18 cellular contexts compared by ENCODE assay signal in genomic region chr2:119066272-119066804, GRCh38.
DNase-seq lines count a peak whose midpoint lies in the region; ATAC-seq and TF ChIP-seq lines count a peak whose summit lies in the region.
"Had no signal": no experiment of that assay in that cellular context is flagged by ENCODE, and none has a peak within 500 bp of the region (broad histone marks: within the 10 kb centered on the region; RNA-seq: fewer than 3 reads in every experiment).

No MANE protein-coding gene starts in this region.

- H3K27me3 Mint-ChIP-seq in GM23338 (ENCODE audit: insufficient read depth, low read depth, poor library complexity) (peaks cover 3% of the 10 kb centered on the region), H9 (ENCODE audit: low read depth) (peaks cover 2% of the 10 kb centered on the region; the same call in 1 of the 2 replicates)
- H3K27me3 Mint-ChIP-seq: CD4-positive, alpha-beta memory T cell had no signal

- no peaks in the 10 kb centered on the region for H3K9me2 ChIP-seq in GM23338 (ENCODE audit: insufficient read depth)

- H2BK5ac ChIP-seq in H9 (ENCODE audit: insufficient read length, low read length) = no peak overlapping the region

- H3K4me1 ChIP-seq in GM23338 (ENCODE audit: insufficient read depth) (peaks cover 21% of the 10 kb centered on the region), esophagus muscularis mucosa (no peaks in the 10 kb centered on the region), parathyroid adenoma (peaks cover 31% of the 10 kb centered on the region), H9 (ENCODE audit: insufficient read depth, low read length) (no peaks in the 10 kb centered on the region; the same call in 1 of the 2 replicates)
- H3K4me1 ChIP-seq: BE2C had no signal

- intact Hi-C loops in esophagus muscularis mucosa (cut with DNase I) = no loop called here

- no peaks in the 10 kb centered on the region; the same call in 1 of the 3 replicates for H3K9me3 Mint-ChIP-seq in GM23338
- no peaks in the 10 kb centered on the region; a peak in 1 of 5 replicates for H3K9me3 Mint-ChIP-seq in H9

- H3K27ac ChIP-seq in GM23338 (ENCODE audit: low read depth) (no peak overlapping the region), esophagus muscularis mucosa (replicated peaks in 1 of 4) (no peak overlapping the region), parathyroid adenoma (no peak overlapping the region), H9 (ENCODE audit: insufficient read length, low read depth, low read length) (no peak overlapping the region)
- H3K27ac ChIP-seq: SK-N-MC had no signal

- H3T11ph ChIP-seq in H9 (ENCODE audit: low read length) = no peak overlapping the region

- H2AFZ ChIP-seq in GM23338 (0 out of 2 replicates have a peak overlapping the region, but pooled peaks have one; percentile 10), parathyroid adenoma (peak overlapping the region; percentile 6), H9 (ENCODE audit: low read length) (no peak overlapping the region)

- H3K4me3 Mint-ChIP-seq in GM23338 = no peak overlapping the region
- H3K4me3 Mint-ChIP-seq in H9 = no peak overlapping the region
- H3K4me3 Mint-ChIP-seq: CD4-positive, alpha-beta memory T cell had no signal

- no peaks in the 10 kb centered on the region for H4K20me1 ChIP-seq in GM23338 (replicated peaks; ENCODE audit: insufficient read depth)
- H4K20me1 ChIP-seq in H9 (ENCODE audit: control insufficient read depth, insufficient read depth, insufficient read length) = no peaks in the 10 kb centered on the region

- H3K4ac ChIP-seq in H9 (ENCODE audit: low read depth, low read length) = no peak overlapping the region

- TF ChIP-seq POLR2A in esophagus muscularis mucosa (IDR thresholded peaks at IDR 0.05; ENCODE audit: low read depth) = no peak

- H3K36me3 Mint-ChIP-seq in GM23338 (ENCODE audit: low read depth) (no peaks in the 10 kb centered on the region), H9 (ENCODE audit: insufficient read depth in 1 of 3, low read depth in 3 of 3) (no peaks in the 10 kb centered on the region)
- H3K36me3 Mint-ChIP-seq: CD4-positive, alpha-beta memory T cell had no signal

- TF ChIP-seq EP300 in esophagus muscularis mucosa (IDR thresholded peaks at IDR 0.05) = no peak

- H3K56ac ChIP-seq in H9 (ENCODE audit: insufficient read length, low read depth, low read length) = no peak overlapping the region

- H3F3A ChIP-seq in GM23338 (replicated peaks; ENCODE audit: low read depth) = no peaks in the 10 kb centered on the region

- H3K18ac ChIP-seq in H9 (ENCODE audit: insufficient read length, low read depth, low read length) = no peak overlapping the region

- no peak overlapping the region for H3K14ac ChIP-seq in H9 (ENCODE audit: insufficient read depth, low read length)

- H3K4me2 ChIP-seq in GM23338 (no peak overlapping the region), parathyroid adenoma (ENCODE audit: low read length) (no peak overlapping the region), H9 (ENCODE audit: insufficient read depth, insufficient read length, low read length) (no peak overlapping the region)

- WGBS in esophagus muscularis mucosa = 92% methylated on average over 2 of the region's 2 CpGs
- no CpG with 5 or more reads among the region's 2 CpGs for WGBS in H9 (ENCODE audit: extremely low coverage, insufficient read length, low lambda C conversion rate)

- H4K91ac ChIP-seq in H9 (ENCODE audit: insufficient read length, low read depth, low read length) = no peak overlapping the region

- H3K9ac ChIP-seq in parathyroid adenoma (no peak overlapping the region), H9 (ENCODE audit: extremely low read depth, insufficient read length, low read length) (no peak overlapping the region)

- DNase-seq in GM23338 (ENCODE audit: low spot score) = no peak
- DNase-seq in RPMI7951 (ENCODE audit: low read depth) = peak; percentile 10
- DNase-seq in esophagus muscularis mucosa (ENCODE audit: extremely low spot score) = peak; percentile 81
- DNase-seq in NCI-H226 = no peak
- DNase-seq in H9 = no peak
- DNase-seq: BE2C; CD4-positive, alpha-beta memory T cell; DMS79 treated with DMSO at 0.1 percent for 48 hours; NCI-H1092; NCI-H2227 treated with DMSO at 0.1 percent for 48 hours; NCI-H526 treated with DMSO at 0.1 percent for 48 hours; OCI-M1 had no signal

- TF ChIP-seq CTCF in GM23338 (conservative IDR thresholded peaks at IDR 0.05; ENCODE audit: low read depth in 2 of 2) (no peak), esophagus muscularis mucosa (IDR thresholded peaks at IDR 0.05) (no peak), parathyroid adenoma (IDR thresholded peaks at IDR 0.05) (no peak), H9 (conservative IDR thresholded peaks at IDR 0.05) (no peak)

- H4K8ac ChIP-seq in H9 (replicated peaks; ENCODE audit: insufficient read length, low read depth, low read length) = no peak overlapping the region

- H3K79me2 ChIP-seq in GM23338 (replicated peaks; ENCODE audit: insufficient read depth) (no peaks in the 10 kb centered on the region), parathyroid adenoma (no peaks in the 10 kb centered on the region), H9 (ENCODE audit: insufficient read depth, low read length) (no peaks in the 10 kb centered on the region)

- no peaks in the 10 kb centered on the region for H3K23me2 ChIP-seq in H9 (ENCODE audit: insufficient read length, low read depth, low read length, poor library complexity, severe bottlenecking)

- H2AK5ac ChIP-seq in H9 (ENCODE audit: insufficient read length, low read length) = no peak overlapping the region

- H4K5ac ChIP-seq in H9 (ENCODE audit: insufficient read length, low read depth, low read length) = no peak overlapping the region

- H2BK12ac ChIP-seq in H9 (ENCODE audit: insufficient read length, low read depth, low read length) = no peak overlapping the region

- H3K27me3 ChIP-seq in GM23338 (ENCODE audit: insufficient read depth) = no peaks in the 10 kb centered on the region
- peaks cover 0 to 8% (median 0%) of the 10 kb centered on the region in 4 donors for H3K27me3 ChIP-seq in esophagus muscularis mucosa
- no peaks in the 10 kb centered on the region for H3K27me3 ChIP-seq in parathyroid adenoma (ENCODE audit: control insufficient read depth, insufficient read depth, low read length)
- no peaks in the 10 kb centered on the region for H3K27me3 ChIP-seq in H9 (ENCODE audit: insufficient read depth, low read length)
- H3K27me3 ChIP-seq: BE2C had no signal

- no peak for ATAC-seq in GM23338
- no peak for ATAC-seq in GM21717 (IDR thresholded peaks at IDR 0.05; ENCODE audit: unreplicated experiment)
- no peak for ATAC-seq in GM19463 (IDR thresholded peaks at IDR 0.05; ENCODE audit: unreplicated experiment)
- ATAC-seq: K562, Right ventricle myocardium inferior had no signal

- peaks cover 0 to 4% (median 1%) of the 10 kb centered on the region in 4 donors for H3K9me3 ChIP-seq in esophagus muscularis mucosa
- H3K9me3 ChIP-seq in parathyroid adenoma (ENCODE audit: control insufficient read depth, low read length) = no peaks in the 10 kb centered on the region
- H3K9me3 ChIP-seq in H9 (ENCODE audit: control insufficient read depth, low read depth, low read length) = no peaks in the 10 kb centered on the region
- H3K9me3 ChIP-seq: BE2C had no signal

- no peak overlapping the region for H2BK20ac ChIP-seq in H9 (ENCODE audit: low read depth, low read length, poor library complexity, severe bottlenecking)

- H3K4me3 ChIP-seq in GM23338 = no peak overlapping the region
- H3K4me3 ChIP-seq in esophagus muscularis mucosa = no peak overlapping the region
- no peak overlapping the region for H3K4me3 ChIP-seq in parathyroid adenoma (ENCODE audit: low read depth, low read length)
- H3K4me3 ChIP-seq: K562, SK-N-MC had no signal

- no peak overlapping the region for H2BK15ac ChIP-seq in H9 (ENCODE audit: low read depth, low read length)

- no peaks in the 10 kb centered on the region for H3K79me1 ChIP-seq in H9 (ENCODE audit: insufficient read depth, low read depth, low read length, poor library complexity, severe bottlenecking)

- H3K36me3 ChIP-seq in GM23338 (ENCODE audit: insufficient read depth) (no peaks in the 10 kb centered on the region), esophagus muscularis mucosa (no peaks in the 10 kb centered on the region), parathyroid adenoma (ENCODE audit: control insufficient read depth, insufficient read depth, low read length) (no peaks in the 10 kb centered on the region)
- H3K36me3 ChIP-seq: BE2C had no signal

- no peak overlapping the region for H3K27ac Mint-ChIP-seq in GM23338
- H3K27ac Mint-ChIP-seq in H9 = no peak overlapping the region
- H3K27ac Mint-ChIP-seq: CD4-positive, alpha-beta memory T cell had no signal

- no peak overlapping the region for H2BK120ac ChIP-seq in H9 (ENCODE audit: low read depth, low read length, poor library complexity, severe bottlenecking)

- no peak overlapping the region for H3K23ac ChIP-seq in H9 (ENCODE audit: insufficient read length, low read depth, low read length)

- no peaks in the 10 kb centered on the region; the same call in 2 of the 3 replicates for H3K4me1 Mint-ChIP-seq in GM23338
- peaks cover under 1 to 6% of the 10 kb centered on the region in 2 experiments; a peak in 2 of 4 replicates for H3K4me1 Mint-ChIP-seq in H9
- H3K4me1 Mint-ChIP-seq: CD4-positive, alpha-beta memory T cell had no signal

TF ChIP-seq in GM23338, 12 proteins besides CTCF, POLR2A, EP300 and RAD21 (continues in another document):
- TF ChIP-seq EZH2 (IDR thresholded peaks at IDR 0.05; ENCODE audit: low read depth, unreplicated experiment) (no peak), EZH2phosphoT487 (IDR thresholded peaks at IDR 0.05; ENCODE audit: unreplicated experiment) (no peak), ETS1 (IDR thresholded peaks at IDR 0.05) (no peak), ZNF331 (CRISPR knock-in tag; IDR thresholded peaks at IDR 0.05; ENCODE audit: low read depth) (no peak), POLR2AphosphoS5 (IDR thresholded peaks at IDR 0.05; ENCODE audit: low read depth) (no peak), NANOG (IDR thresholded peaks at IDR 0.05; ENCODE audit: borderline replicate concordance) (no peak), ZNF114 (CRISPR knock-in tag; IDR thresholded peaks at IDR 0.05) (no peak)

Comparison
In these comparisons a context has a peak if more than half of its experiments do, and no peak if none do; other contexts are left out.
1. DNase-seq: peak in RPMI7951 (single experiment) and esophagus muscularis mucosa (single experiment); none in GM23338 (single experiment), NCI-H226 (single experiment) and H9 (single experiment).